ENCODE assay signal across 1 cellular context in the genomic region with DNA sequence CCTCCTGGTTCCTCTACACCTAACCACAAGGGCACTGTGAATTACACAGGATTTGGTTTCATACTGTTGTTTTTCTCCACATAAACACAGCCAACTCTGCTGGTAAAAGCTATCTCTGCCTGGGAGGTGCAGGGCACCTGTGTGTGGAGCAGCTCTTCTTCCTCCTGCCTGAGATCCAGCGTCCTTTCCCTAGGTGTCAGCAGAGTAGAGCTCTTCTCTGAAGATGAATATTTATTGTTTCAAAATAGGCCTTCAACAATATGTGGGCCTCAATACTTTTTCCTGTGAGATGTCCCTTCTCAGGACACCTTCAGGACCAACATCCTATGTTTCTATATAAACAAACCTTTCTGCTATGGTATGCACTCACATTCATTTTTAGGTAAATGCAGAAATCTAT.
TF ChIP-seq lines count a peak whose summit lies in the region.

No MANE protein-coding gene starts in this region.

TF ChIP-seq in GM12878, 131 proteins besides CTCF, POLR2A, EP300 and RAD21:
- TF ChIP-seq ATF7 (IDR thresholded peaks at IDR 0.05; ENCODE audit: low read depth) (no peak), ZNF274 (IDR thresholded peaks at IDR 0.05; ENCODE audit: insufficient read depth, insufficient read length) (no peak), CBX3 (IDR thresholded peaks at IDR 0.05; ENCODE audit: borderline replicate concordance, low read depth) (no peak), SMAD5 (IDR thresholded peaks at IDR 0.05; ENCODE audit: low read depth) (no peak), RCOR1 (conservative IDR thresholded peaks at IDR 0.05; ENCODE audit: low read depth, low read length) (no peak), KDM1A (IDR thresholded peaks at IDR 0.05; ENCODE audit: borderline replicate concordance) (no peak), KAT2A (conservative IDR thresholded peaks at IDR 0.05; ENCODE audit: control insufficient read depth, low read depth, low read length) (no peak), CHD4 (IDR thresholded peaks at IDR 0.05) (no peak), MYC (IDR thresholded peaks at IDR 0.05; ENCODE audit: insufficient read depth, insufficient read length, insufficient replicate concordance, low read length, severe bottlenecking) (no peak), BACH1 (IDR thresholded peaks at IDR 0.05; ENCODE audit: borderline replicate concordance) (no peak), BHLHE40 (IDR thresholded peaks at IDR 0.05; ENCODE audit: borderline replicate concordance in 1 of 2, low read depth in 2 of 2, low read length in 1 of 2) (no peak), FOS (IDR thresholded peaks at IDR 0.05; ENCODE audit: borderline replicate concordance, extremely low read depth, insufficient read length) (no peak), GABPA (IDR thresholded peaks at IDR 0.05; ENCODE audit: low read depth) (no peak), ZNF217 (IDR thresholded peaks at IDR 0.05) (no peak), SMARCA5 (IDR thresholded peaks at IDR 0.05) (no peak)
- TF ChIP-seq, protein P1, sequence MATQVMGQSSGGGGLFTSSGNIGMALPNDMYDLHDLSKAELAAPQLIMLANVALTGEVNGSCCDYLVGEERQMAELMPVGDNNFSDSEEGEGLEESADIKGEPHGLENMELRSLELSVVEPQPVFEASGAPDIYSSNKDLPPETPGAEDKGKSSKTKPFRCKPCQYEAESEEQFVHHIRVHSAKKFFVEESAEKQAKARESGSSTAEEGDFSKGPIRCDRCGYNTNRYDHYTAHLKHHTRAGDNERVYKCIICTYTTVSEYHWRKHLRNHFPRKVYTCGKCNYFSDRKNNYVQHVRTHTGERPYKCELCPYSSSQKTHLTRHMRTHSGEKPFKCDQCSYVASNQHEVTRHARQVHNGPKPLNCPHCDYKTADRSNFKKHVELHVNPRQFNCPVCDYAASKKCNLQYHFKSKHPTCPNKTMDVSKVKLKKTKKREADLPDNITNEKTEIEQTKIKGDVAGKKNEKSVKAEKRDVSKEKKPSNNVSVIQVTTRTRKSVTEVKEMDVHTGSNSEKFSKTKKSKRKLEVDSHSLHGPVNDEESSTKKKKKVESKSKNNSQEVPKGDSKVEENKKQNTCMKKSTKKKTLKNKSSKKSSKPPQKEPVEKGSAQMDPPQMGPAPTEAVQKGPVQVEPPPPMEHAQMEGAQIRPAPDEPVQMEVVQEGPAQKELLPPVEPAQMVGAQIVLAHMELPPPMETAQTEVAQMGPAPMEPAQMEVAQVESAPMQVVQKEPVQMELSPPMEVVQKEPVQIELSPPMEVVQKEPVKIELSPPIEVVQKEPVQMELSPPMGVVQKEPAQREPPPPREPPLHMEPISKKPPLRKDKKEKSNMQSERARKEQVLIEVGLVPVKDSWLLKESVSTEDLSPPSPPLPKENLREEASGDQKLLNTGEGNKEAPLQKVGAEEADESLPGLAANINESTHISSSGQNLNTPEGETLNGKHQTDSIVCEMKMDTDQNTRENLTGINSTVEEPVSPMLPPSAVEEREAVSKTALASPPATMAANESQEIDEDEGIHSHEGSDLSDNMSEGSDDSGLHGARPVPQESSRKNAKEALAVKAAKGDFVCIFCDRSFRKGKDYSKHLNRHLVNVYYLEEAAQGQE (IDR thresholded peaks at IDR 0.05; ENCODE audit: low read depth, low read length), result no peak
- TF ChIP-seq, protein P2, sequence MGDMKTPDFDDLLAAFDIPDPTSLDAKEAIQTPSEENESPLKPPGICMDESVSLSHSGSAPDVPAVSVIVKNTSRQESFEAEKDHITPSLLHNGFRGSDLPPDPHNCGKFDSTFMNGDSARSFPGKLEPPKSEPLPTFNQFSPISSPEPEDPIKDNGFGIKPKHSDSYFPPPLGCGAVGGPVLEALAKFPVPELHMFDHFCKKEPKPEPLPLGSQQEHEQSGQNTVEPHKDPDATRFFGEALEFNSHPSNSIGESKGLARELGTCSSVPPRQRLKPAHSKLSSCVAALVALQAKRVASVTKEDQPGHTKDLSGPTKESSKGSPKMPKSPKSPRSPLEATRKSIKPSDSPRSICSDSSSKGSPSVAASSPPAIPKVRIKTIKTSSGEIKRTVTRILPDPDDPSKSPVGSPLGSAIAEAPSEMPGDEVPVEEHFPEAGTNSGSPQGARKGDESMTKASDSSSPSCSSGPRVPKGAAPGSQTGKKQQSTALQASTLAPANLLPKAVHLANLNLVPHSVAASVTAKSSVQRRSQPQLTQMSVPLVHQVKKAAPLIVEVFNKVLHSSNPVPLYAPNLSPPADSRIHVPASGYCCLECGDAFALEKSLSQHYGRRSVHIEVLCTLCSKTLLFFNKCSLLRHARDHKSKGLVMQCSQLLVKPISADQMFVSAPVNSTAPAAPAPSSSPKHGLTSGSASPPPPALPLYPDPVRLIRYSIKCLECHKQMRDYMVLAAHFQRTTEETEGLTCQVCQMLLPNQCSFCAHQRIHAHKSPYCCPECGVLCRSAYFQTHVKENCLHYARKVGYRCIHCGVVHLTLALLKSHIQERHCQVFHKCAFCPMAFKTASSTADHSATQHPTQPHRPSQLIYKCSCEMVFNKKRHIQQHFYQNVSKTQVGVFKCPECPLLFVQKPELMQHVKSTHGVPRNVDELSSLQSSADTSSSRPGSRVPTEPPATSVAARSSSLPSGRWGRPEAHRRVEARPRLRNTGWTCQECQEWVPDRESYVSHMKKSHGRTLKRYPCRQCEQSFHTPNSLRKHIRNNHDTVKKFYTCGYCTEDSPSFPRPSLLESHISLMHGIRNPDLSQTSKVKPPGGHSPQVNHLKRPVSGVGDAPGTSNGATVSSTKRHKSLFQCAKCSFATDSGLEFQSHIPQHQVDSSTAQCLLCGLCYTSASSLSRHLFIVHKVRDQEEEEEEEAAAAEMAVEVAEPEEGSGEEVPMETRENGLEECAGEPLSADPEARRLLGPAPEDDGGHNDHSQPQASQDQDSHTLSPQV (IDR thresholded peaks at IDR 0.05), result no peak
- TF ChIP-seq, protein P3, sequence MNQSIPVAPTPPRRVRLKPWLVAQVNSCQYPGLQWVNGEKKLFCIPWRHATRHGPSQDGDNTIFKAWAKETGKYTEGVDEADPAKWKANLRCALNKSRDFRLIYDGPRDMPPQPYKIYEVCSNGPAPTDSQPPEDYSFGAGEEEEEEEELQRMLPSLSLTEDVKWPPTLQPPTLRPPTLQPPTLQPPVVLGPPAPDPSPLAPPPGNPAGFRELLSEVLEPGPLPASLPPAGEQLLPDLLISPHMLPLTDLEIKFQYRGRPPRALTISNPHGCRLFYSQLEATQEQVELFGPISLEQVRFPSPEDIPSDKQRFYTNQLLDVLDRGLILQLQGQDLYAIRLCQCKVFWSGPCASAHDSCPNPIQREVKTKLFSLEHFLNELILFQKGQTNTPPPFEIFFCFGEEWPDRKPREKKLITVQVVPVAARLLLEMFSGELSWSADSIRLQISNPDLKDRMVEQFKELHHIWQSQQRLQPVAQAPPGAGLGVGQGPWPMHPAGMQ (IDR thresholded peaks at IDR 0.05; ENCODE audit: borderline replicate concordance), result no peak
- TF ChIP-seq, protein P4, sequence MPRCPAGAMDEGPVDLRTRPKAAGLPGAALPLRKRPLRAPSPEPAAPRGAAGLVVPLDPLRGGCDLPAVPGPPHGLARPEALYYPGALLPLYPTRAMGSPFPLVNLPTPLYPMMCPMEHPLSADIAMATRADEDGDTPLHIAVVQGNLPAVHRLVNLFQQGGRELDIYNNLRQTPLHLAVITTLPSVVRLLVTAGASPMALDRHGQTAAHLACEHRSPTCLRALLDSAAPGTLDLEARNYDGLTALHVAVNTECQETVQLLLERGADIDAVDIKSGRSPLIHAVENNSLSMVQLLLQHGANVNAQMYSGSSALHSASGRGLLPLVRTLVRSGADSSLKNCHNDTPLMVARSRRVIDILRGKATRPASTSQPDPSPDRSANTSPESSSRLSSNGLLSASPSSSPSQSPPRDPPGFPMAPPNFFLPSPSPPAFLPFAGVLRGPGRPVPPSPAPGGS (IDR thresholded peaks at IDR 0.05; ENCODE audit: borderline replicate concordance, insufficient read depth, low read depth, low read length, poor library complexity, severe bottlenecking), result no peak
- TF ChIP-seq, protein P5, sequence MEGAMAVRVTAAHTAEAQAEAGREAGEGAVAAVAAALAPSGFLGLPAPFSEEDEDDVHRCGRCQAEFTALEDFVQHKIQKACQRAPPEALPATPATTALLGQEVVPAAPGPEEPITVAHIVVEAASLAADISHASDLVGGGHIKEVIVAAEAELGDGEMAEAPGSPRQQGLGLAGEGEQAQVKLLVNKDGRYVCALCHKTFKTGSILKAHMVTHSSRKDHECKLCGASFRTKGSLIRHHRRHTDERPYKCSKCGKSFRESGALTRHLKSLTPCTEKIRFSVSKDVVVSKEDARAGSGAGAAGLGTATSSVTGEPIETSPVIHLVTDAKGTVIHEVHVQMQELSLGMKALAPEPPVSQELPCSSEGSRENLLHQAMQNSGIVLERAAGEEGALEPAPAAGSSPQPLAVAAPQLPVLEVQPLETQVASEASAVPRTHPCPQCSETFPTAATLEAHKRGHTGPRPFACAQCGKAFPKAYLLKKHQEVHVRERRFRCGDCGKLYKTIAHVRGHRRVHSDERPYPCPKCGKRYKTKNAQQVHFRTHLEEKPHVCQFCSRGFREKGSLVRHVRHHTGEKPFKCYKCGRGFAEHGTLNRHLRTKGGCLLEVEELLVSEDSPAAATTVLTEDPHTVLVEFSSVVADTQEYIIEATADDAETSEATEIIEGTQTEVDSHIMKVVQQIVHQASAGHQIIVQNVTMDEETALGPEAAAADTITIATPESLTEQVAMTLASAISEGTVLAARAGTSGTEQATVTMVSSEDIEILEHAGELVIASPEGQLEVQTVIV (IDR thresholded peaks at IDR 0.05; ENCODE audit: borderline replicate concordance, partially characterized antibody), result no peak
